Comparison of ENCODE assay signal across 1 cellular context in the genomic region with DNA sequence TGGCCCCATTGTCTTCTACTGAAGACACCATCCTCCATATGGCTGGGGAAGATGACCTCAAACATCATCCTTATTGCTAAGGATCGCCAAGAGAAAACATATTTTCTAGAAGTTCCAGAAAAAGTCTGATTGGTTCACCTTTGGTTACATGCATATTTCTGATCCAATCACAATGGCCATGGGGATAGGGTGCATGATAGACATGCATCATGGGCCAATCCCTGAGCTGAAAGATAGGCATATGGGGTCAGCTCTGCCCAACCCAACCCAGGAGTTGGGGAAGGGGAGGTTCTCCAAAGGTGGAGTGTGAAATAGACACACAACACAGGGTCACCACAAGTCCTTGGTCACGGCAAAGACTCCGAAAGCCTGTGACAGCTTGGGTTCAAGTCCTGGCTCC.
TF ChIP-seq lines count a peak whose summit lies in the region.

No MANE protein-coding gene starts in this region.

TF ChIP-seq in K562, 482 proteins besides CTCF, POLR2A, EP300 and RAD21 (continued from another document):
- TF ChIP-seq, protein P1, sequence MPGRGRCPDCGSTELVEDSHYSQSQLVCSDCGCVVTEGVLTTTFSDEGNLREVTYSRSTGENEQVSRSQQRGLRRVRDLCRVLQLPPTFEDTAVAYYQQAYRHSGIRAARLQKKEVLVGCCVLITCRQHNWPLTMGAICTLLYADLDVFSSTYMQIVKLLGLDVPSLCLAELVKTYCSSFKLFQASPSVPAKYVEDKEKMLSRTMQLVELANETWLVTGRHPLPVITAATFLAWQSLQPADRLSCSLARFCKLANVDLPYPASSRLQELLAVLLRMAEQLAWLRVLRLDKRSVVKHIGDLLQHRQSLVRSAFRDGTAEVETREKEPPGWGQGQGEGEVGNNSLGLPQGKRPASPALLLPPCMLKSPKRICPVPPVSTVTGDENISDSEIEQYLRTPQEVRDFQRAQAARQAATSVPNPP (IDR thresholded peaks at IDR 0.05; ENCODE audit: borderline replicate concordance, insufficient read depth, insufficient read length): no peak
- TF ChIP-seq, protein P2, sequence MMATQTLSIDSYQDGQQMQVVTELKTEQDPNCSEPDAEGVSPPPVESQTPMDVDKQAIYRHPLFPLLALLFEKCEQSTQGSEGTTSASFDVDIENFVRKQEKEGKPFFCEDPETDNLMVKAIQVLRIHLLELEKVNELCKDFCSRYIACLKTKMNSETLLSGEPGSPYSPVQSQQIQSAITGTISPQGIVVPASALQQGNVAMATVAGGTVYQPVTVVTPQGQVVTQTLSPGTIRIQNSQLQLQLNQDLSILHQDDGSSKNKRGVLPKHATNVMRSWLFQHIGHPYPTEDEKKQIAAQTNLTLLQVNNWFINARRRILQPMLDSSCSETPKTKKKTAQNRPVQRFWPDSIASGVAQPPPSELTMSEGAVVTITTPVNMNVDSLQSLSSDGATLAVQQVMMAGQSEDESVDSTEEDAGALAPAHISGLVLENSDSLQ (IDR thresholded peaks at IDR 0.05): peak; percentile 96
- TF ChIP-seq ASH1L (IDR thresholded peaks at IDR 0.05; ENCODE audit: borderline replicate concordance, low read depth, partially characterized antibody) (peak; percentile 59), NR2C1 (IDR thresholded peaks at IDR 0.05) (0 out of 2 replicates have a peak, but pooled peaks have one; percentile 20), NR2C1 (tag; IDR thresholded peaks at IDR 0.05) (no peak), FOS (IDR thresholded peaks at IDR 0.05; ENCODE audit: extremely low read depth, insufficient read length) (peak; percentile 44), NR2C2 (CRISPR knock-in tag; IDR thresholded peaks at IDR 0.05) (no peak), NR2C2 (tag; IDR thresholded peaks at IDR 0.05) (peak; percentile 43; the same call in 1 of the 2 replicates)
- TF ChIP-seq, protein P3, sequence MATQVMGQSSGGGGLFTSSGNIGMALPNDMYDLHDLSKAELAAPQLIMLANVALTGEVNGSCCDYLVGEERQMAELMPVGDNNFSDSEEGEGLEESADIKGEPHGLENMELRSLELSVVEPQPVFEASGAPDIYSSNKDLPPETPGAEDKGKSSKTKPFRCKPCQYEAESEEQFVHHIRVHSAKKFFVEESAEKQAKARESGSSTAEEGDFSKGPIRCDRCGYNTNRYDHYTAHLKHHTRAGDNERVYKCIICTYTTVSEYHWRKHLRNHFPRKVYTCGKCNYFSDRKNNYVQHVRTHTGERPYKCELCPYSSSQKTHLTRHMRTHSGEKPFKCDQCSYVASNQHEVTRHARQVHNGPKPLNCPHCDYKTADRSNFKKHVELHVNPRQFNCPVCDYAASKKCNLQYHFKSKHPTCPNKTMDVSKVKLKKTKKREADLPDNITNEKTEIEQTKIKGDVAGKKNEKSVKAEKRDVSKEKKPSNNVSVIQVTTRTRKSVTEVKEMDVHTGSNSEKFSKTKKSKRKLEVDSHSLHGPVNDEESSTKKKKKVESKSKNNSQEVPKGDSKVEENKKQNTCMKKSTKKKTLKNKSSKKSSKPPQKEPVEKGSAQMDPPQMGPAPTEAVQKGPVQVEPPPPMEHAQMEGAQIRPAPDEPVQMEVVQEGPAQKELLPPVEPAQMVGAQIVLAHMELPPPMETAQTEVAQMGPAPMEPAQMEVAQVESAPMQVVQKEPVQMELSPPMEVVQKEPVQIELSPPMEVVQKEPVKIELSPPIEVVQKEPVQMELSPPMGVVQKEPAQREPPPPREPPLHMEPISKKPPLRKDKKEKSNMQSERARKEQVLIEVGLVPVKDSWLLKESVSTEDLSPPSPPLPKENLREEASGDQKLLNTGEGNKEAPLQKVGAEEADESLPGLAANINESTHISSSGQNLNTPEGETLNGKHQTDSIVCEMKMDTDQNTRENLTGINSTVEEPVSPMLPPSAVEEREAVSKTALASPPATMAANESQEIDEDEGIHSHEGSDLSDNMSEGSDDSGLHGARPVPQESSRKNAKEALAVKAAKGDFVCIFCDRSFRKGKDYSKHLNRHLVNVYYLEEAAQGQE (CRISPR knock-in tag; IDR thresholded peaks at IDR 0.05; ENCODE audit: low read depth): no peak
